1 cellular context compared by ENCODE assay signal in genomic region chr17:80794281-80795089, GRCh38.
TF ChIP-seq lines count a peak whose summit lies in the region.

No MANE protein-coding gene starts in this region.

TF ChIP-seq in HCT116, 20 proteins besides CTCF, POLR2A, EP300 and RAD21 (continued from another document):
- TF ChIP-seq, protein P1, sequence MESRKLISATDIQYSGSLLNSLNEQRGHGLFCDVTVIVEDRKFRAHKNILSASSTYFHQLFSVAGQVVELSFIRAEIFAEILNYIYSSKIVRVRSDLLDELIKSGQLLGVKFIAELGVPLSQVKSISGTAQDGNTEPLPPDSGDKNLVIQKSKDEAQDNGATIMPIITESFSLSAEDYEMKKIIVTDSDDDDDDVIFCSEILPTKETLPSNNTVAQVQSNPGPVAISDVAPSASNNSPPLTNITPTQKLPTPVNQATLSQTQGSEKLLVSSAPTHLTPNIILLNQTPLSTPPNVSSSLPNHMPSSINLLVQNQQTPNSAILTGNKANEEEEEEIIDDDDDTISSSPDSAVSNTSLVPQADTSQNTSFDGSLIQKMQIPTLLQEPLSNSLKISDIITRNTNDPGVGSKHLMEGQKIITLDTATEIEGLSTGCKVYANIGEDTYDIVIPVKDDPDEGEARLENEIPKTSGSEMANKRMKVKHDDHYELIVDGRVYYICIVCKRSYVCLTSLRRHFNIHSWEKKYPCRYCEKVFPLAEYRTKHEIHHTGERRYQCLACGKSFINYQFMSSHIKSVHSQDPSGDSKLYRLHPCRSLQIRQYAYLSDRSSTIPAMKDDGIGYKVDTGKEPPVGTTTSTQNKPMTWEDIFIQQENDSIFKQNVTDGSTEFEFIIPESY (IDR thresholded peaks at IDR 0.05; ENCODE audit: extremely low read depth, insufficient replicate concordance, low read length), result no peak
- TF ChIP-seq CBX3 (IDR thresholded peaks at IDR 0.05; ENCODE audit: low read depth) (no peak), ZNF274 (IDR thresholded peaks at IDR 0.05; ENCODE audit: low read depth, low read length) (no peak), CEBPB (IDR thresholded peaks at IDR 0.05; ENCODE audit: low read depth) (no peak)
